ENCODE assay signal across 15 cellular contexts in the genomic region with DNA sequence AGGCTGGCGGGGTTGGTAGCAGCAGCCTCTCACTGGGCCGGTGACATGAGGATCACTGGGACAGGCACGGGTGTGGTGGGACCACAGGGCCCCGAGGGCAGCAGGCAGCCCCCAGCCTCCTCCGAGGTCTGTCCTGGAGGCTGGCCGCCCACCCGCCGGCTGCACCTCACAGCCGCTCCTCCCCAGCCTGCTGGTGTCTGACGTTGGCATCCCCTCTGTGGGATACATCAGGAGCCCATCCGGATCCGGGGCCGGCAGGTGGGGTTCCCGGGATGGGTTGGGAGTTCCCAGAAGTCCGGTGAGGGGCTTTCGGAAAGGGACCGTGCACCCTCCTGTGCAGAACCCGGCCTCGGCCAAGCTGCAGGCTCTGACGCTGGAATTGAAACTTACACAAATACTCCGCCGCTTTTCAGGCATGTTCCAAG.
DNase-seq lines count a peak whose midpoint lies in the region; ATAC-seq and TF ChIP-seq lines count a peak whose summit lies in the region.
"Had no signal": no experiment of that assay in that cellular context is flagged by ENCODE, and none has a peak within 500 bp of the region (broad histone marks: within the 10 kb centered on the region; RNA-seq: fewer than 3 reads in every experiment).

No MANE protein-coding gene starts in this region.

- TF ChIP-seq CTCF in Panc1 (IDR thresholded peaks at IDR 0.05) (no peak), chondrocyte (IDR thresholded peaks at IDR 0.05) (no peak), nephron progenitor cell (IDR thresholded peaks at IDR 0.05) (no peak), thyroid gland (IDR thresholded peaks at IDR 0.05) (no peak), Peyer's patch (IDR thresholded peaks at IDR 0.05) (no peak)

- no peak for DNase-seq in Panc1 (ENCODE audit: low read depth, low spot score)
- DNase-seq in chondrocyte (ENCODE audit: low spot score), result no peak
- DNase-seq in nephron progenitor cell, result no peak
- DNase-seq in thyroid gland, result no peak
- DNase-seq in KBM-7, result no peak
- no peak for DNase-seq in Peyer's patch
- no peak for DNase-seq in stimulated activated CD8-positive, alpha-beta memory T cell treated with anti-CD3 and anti-CD28 coated beads, Interleukin-4, amount 100 ng/mL, for 48 hours
- DNase-seq in CD1c-positive myeloid dendritic cell (ENCODE audit: extremely low spot score), result no peak
- DNase-seq: BE2C; central memory CD4-positive, alpha-beta T cell; DMS153; NCI-H1694; NCI-H526 treated with DMSO at 0.1 percent for 48 hours had no signal

- peak overlapping the region; percentile 100 for H3K27ac Mint-ChIP-seq in chondrocyte (ENCODE audit: unreplicated experiment)
- H3K27ac Mint-ChIP-seq in nephron progenitor cell, result no peak overlapping the region

- ATAC-seq in Panc1, result no peak

- 81 to 88% methylated on average over 10 to 15 of the region's 22 CpGs for WGBS in thyroid gland, 2 donors

- H3K4me1 Mint-ChIP-seq in chondrocyte (ENCODE audit: low read depth) (peaks cover 67% of the 10 kb centered on the region), nephron progenitor cell (peaks cover 86% of the 10 kb centered on the region)

- CTCF ChIA-PET in Panc1 (lab: Charles Lee), result no interaction called here

- TF ChIP-seq POLR2A in thyroid gland (IDR thresholded peaks at IDR 0.05) (no peak), Peyer's patch (IDR thresholded peaks at IDR 0.05) (no peak)

- H3K4me1 ChIP-seq in Panc1 (ENCODE audit: control insufficient read depth, insufficient read depth, low read length) (peaks cover 46% of the 10 kb centered on the region), thyroid gland (peaks cover 21 to 52% of the 10 kb centered on the region in 2 donors), Peyer's patch (peaks cover 0 to 14% (median 0%) of the 10 kb centered on the region in 4 donors)
- H3K4me1 ChIP-seq: BE2C had no signal

- peaks cover 1% of the 10 kb centered on the region for H3K36me3 Mint-ChIP-seq in chondrocyte (ENCODE audit: low read depth)
- H3K36me3 Mint-ChIP-seq in nephron progenitor cell (ENCODE audit: low read depth), result no peaks in the 10 kb centered on the region
- H3K36me3 Mint-ChIP-seq: activated naive CD4-positive, alpha-beta T cell treated with anti-CD3 and anti-CD28 coated beads, Interleukin-2, amount 50 U/mL, for 24 hours had no signal

- intact Hi-C loops in Panc1 (cut with micrococcal nuclease; ENCODE audit: unreplicated experiment) (no loop called here), thyroid gland (cut with DNase I) (no loop called here)

- no peaks in the 10 kb centered on the region for H3K27me3 Mint-ChIP-seq in chondrocyte (ENCODE audit: low read depth)
- peaks cover 28% of the 10 kb centered on the region for H3K27me3 Mint-ChIP-seq in nephron progenitor cell (ENCODE audit: low read depth, poor library complexity)

- no peaks in the 10 kb centered on the region for H3K27me3 ChIP-seq in Panc1 (ENCODE audit: control insufficient read depth, insufficient read depth, low read length)
- no peaks in the 10 kb centered on the region for H3K27me3 ChIP-seq in thyroid gland
- H3K27me3 ChIP-seq in Peyer's patch, result no peaks in the 10 kb centered on the region

- no peak overlapping the region for H3K4me3 Mint-ChIP-seq in chondrocyte (ENCODE audit: unreplicated experiment)
- H3K4me3 Mint-ChIP-seq in nephron progenitor cell, result peak overlapping the region; percentile 47
- H3K4me3 Mint-ChIP-seq: activated naive CD4-positive, alpha-beta T cell treated with anti-CD3 and anti-CD28 coated beads, Interleukin-2, amount 50 U/mL, for 24 hours; H9 had no signal

- H3K36me3 ChIP-seq in Panc1 (ENCODE audit: control insufficient read depth, insufficient read depth, low read length), result no peaks in the 10 kb centered on the region
- H3K36me3 ChIP-seq in thyroid gland, result no peaks in the 10 kb centered on the region
- H3K36me3 ChIP-seq in Peyer's patch, result no peaks in the 10 kb centered on the region
- H3K36me3 ChIP-seq: BE2C had no signal

- in situ Hi-C loops in Panc1 (cut with HindIII; ENCODE audit: low pct_unique_long_range_greater_than_20kb, low sequenced_read_pairs), result no loop called here
- in situ Hi-C loops in KBM-7 (cut with MboI; ENCODE audit: low pct_unique_long_range_greater_than_20kb, low sequenced_read_pairs), result no loop called here

- no peak overlapping the region for H3K4me3 ChIP-seq in Panc1 (ENCODE audit: low read depth in 2 of 2, low read length in 2 of 2)
- no peak overlapping the region for H3K4me3 ChIP-seq in thyroid gland (replicated peaks in 1 of 3)
- no peak overlapping the region for H3K4me3 ChIP-seq in Peyer's patch

- BruUV-seq in Panc1 (replicated peaks; lab: Mats Ljungman, UMichigan), result no TSS peak

- H3K9me3 ChIP-seq in Panc1 (ENCODE audit: control insufficient read depth, insufficient read depth, low read depth, low read length) (no peaks in the 10 kb centered on the region), thyroid gland (no peaks in the 10 kb centered on the region), Peyer's patch (no peaks in the 10 kb centered on the region)
- H3K9me3 ChIP-seq: BE2C had no signal

- H3K27ac ChIP-seq in Panc1 (ENCODE audit: low read length) (peak overlapping the region; percentile 92), thyroid gland (peak overlapping the region; percentile 35 to 83 (median 80)), Peyer's patch (peak overlapping the region in 2 of 4 donors; percentile 85 to 93)

- H3K9me3 Mint-ChIP-seq in chondrocyte (ENCODE audit: low read depth) (no peaks in the 10 kb centered on the region), nephron progenitor cell (no peaks in the 10 kb centered on the region)
- H3K9me3 Mint-ChIP-seq: activated naive CD4-positive, alpha-beta T cell treated with anti-CD3 and anti-CD28 coated beads, Interleukin-2, amount 50 U/mL, for 24 hours had no signal

- POLR2A ChIA-PET in Panc1 (lab: Charles Lee), result no interaction called here
